ENCODE assay signal across 8 cellular contexts in genomic region chr3:45182915-45183881, GRCh38. TPM values are rescaled to one million over a fixed set of nuclear protein-coding genes. Genes with fewer than 3 reads are reported as not detected.
DNase-seq lines count a peak whose midpoint lies in the region; ATAC-seq and TF ChIP-seq lines count a peak whose summit lies in the region.

No MANE protein-coding gene starts in this region.

- peak overlapping the region; percentile 81 for H3K27ac ChIP-seq in SK-N-MC
- no peak overlapping the region for H3K27ac ChIP-seq in iPS-20b (ENCODE audit: low read length)
- peak overlapping the region; percentile 70 to 92 (median 76) for H3K27ac ChIP-seq in thyroid gland

- intact Hi-C loops in thyroid gland (cut with DNase I), result no loop called here

- H3K36me3 ChIP-seq in SK-N-MC (ENCODE audit: insufficient read depth, low read length) (no peaks in the 10 kb centered on the region), iPS-20b (ENCODE audit: insufficient read depth, low read depth, low read length) (no peaks in the 10 kb centered on the region), thyroid gland (no peaks in the 10 kb centered on the region)

- ATAC-seq in GM18868 (IDR thresholded peaks at IDR 0.05; ENCODE audit: unreplicated experiment), result no peak
- no peak for ATAC-seq in GM19452 (IDR thresholded peaks at IDR 0.05; ENCODE audit: unreplicated experiment)

- no peaks in the 10 kb centered on the region for H3K27me3 ChIP-seq in iPS-20b (ENCODE audit: insufficient read depth, low read length)
- H3K27me3 ChIP-seq in thyroid gland, result no peaks in the 10 kb centered on the region

- peak overlapping the region; percentile 54 for H3K4me3 ChIP-seq in SK-N-MC
- H3K4me3 ChIP-seq in iPS-20b (ENCODE audit: low read length), result no peak overlapping the region
- no peak overlapping the region for H3K4me3 ChIP-seq in thyroid gland (replicated peaks in 1 of 3)

- WGBS in thyroid gland, 2 donors, result 25 to 34% methylated on average over 7 of the region's 7 CpGs

- TF ChIP-seq POLR2A in thyroid gland (IDR thresholded peaks at IDR 0.05), result peak in 1 of 2 donors; percentile 49

- H3K9me3 ChIP-seq in SK-N-MC (ENCODE audit: low read depth, low read length) (no peaks in the 10 kb centered on the region), iPS-20b (ENCODE audit: insufficient read depth, low read depth, low read length) (no peaks in the 10 kb centered on the region), thyroid gland (no peaks in the 10 kb centered on the region)

- H3K9ac ChIP-seq in SK-N-MC (ENCODE audit: insufficient read length), result peak overlapping the region; percentile 51
- peak overlapping the region; percentile 52; the same call in 1 of the 2 replicates for H3K9ac ChIP-seq in iPS-20b (ENCODE audit: low read depth, low read length)

- DNase-seq in NCI-H82 (lab: John Stamatoyannopoulos, UW), result peak; percentile 47
- DNase-seq in NCI-H82 treated with DMSO at 0.1 percent for 48 hours (lab: John Stamatoyannopoulos, UW; ENCODE audit: unreplicated experiment), result no peak
- DNase-seq in SK-N-MC (ENCODE audit: low read depth, low spot score), result no peak
- DNase-seq in thyroid gland, result peak; percentile 84 to 87
- DNase-seq in midbrain (lab: John Stamatoyannopoulos, UW), result no peak

- peaks cover 7% of the 10 kb centered on the region for H3K4me1 ChIP-seq in iPS-20b (ENCODE audit: insufficient read depth, low read length)
- peaks cover 31 to 45% of the 10 kb centered on the region in 2 donors for H3K4me1 ChIP-seq in thyroid gland

- no peak for TF ChIP-seq CTCF in thyroid gland (IDR thresholded peaks at IDR 0.05)

RNA-seq across cellular contexts. Expression of gene CDCP1, which starts 37.0 kb away (rescaled TPM):
- total RNA-seq in thyroid gland, result 10 to 100 TPM; 14.7 to 35.9 (median 24.2) TPM

RNA-seq across cellular contexts. Expression of gene TMEM158, which starts 42.9 kb away (rescaled TPM):
- under 1 TPM in 2 of 4 donors, not detected in 2; 0.40 to 0.78 TPM for total RNA-seq in thyroid gland

Comparison
In these comparisons a context has a peak if more than half of its experiments do, and no peak if none do; other contexts are left out.
1. DNase-seq: peak in NCI-H82 (single experiment) and thyroid gland (2 of 2); none in NCI-H82 treated with DMSO at 0.1 percent for 48 hours (single experiment), SK-N-MC (single experiment) and midbrain (single experiment).